In genomic region chr7:114663502-114663901, GRCh38 we compare ENCODE assay signal across 8 cellular contexts.
DNase-seq lines count a peak whose midpoint lies in the region; ATAC-seq, FAIRE-seq and TF ChIP-seq lines count a peak whose summit lies in the region.

No MANE protein-coding gene starts in this region.

- H3K9me3 ChIP-seq in CD8-positive, alpha-beta memory T cell (ENCODE audit: low read length), result no peaks in the 10 kb centered on the region

- DNase-seq in DMS153 (lab: John Stamatoyannopoulos, UW), result peak; percentile 64
- peak; percentile 38 for DNase-seq in RPMI8226
- DNase-seq in activated CD4-positive, CD25-positive, alpha-beta regulatory T cell (lab: John Stamatoyannopoulos, UW), result no peak
- no peak for DNase-seq in hepatic stellate cell (ENCODE audit: low spot score)
- DNase-seq in CD8-positive, alpha-beta memory T cell, result no peak

- no peak overlapping the region for H3K27ac ChIP-seq in KMS-11
- H3K27ac ChIP-seq in CD8-positive, alpha-beta memory T cell (ENCODE audit: low read depth, low read length), result no peak overlapping the region

- no peaks in the 10 kb centered on the region for H3K36me3 ChIP-seq in KMS-11 (ENCODE audit: insufficient read depth)
- no peaks in the 10 kb centered on the region for H3K36me3 ChIP-seq in CD8-positive, alpha-beta memory T cell (ENCODE audit: insufficient read depth, low read length)

- no peaks in the 10 kb centered on the region for H3K4me1 ChIP-seq in KMS-11 (ENCODE audit: low read depth, poor library complexity, severe bottlenecking)
- no peaks in the 10 kb centered on the region for H3K4me1 ChIP-seq in CD8-positive, alpha-beta memory T cell (ENCODE audit: insufficient read depth, low read length)

- H3K27me3 Mint-ChIP-seq in CD8-positive, alpha-beta memory T cell, result no peaks in the 10 kb centered on the region

- H3K27me3 ChIP-seq in KMS-11 (ENCODE audit: insufficient read depth, low read depth), result no peaks in the 10 kb centered on the region
- H3K27me3 ChIP-seq in CD8-positive, alpha-beta memory T cell (ENCODE audit: insufficient read depth, low read length, poor library complexity, severe bottlenecking), result no peaks in the 10 kb centered on the region

- ATAC-seq in GM18873 (IDR thresholded peaks at IDR 0.05; ENCODE audit: low FRiP score, unreplicated experiment), result no peak

- POLR2A ChIA-PET in CD8-positive, alpha-beta memory T cell (lab: Charles Lee), result no interaction called here

- no peak overlapping the region for H3K4me3 ChIP-seq in KMS-11 (IDR thresholded peaks at IDR 0.05; ENCODE audit: insufficient read depth, low read depth, low read length)
- no peak overlapping the region for H3K4me3 ChIP-seq in CD8-positive, alpha-beta memory T cell (ENCODE audit: low read length)

- H2AFZ ChIP-seq in KMS-11 (ENCODE audit: low read depth), result no peak overlapping the region

- no peaks in the 10 kb centered on the region for H3K4me1 Mint-ChIP-seq in CD8-positive, alpha-beta memory T cell

- no peaks in the 10 kb centered on the region for H4K20me1 ChIP-seq in KMS-11 (ENCODE audit: insufficient read depth)

- no peaks in the 10 kb centered on the region for H3K79me2 ChIP-seq in KMS-11 (ENCODE audit: insufficient read depth, low read depth)

- H3K9me3 Mint-ChIP-seq in CD8-positive, alpha-beta memory T cell, result no peaks in the 10 kb centered on the region

- H3K4me3 Mint-ChIP-seq in CD8-positive, alpha-beta memory T cell, result no peak overlapping the region

- CTCF ChIA-PET in CD8-positive, alpha-beta memory T cell (lab: Charles Lee), result no interaction called here

- no peak overlapping the region for H3K4me2 ChIP-seq in KMS-11

- FAIRE-seq in islet of Langerhans (lab: Jason Lieb, UNC), result peak; percentile 95

- TF ChIP-seq CTCF in KMS-11 (conservative IDR thresholded peaks at IDR 0.05; ENCODE audit: low read depth, low read length), result peak; percentile 50

- no peak overlapping the region for H3K27ac Mint-ChIP-seq in CD8-positive, alpha-beta memory T cell

- no peaks in the 10 kb centered on the region for H3K36me3 Mint-ChIP-seq in CD8-positive, alpha-beta memory T cell

- no peak overlapping the region for H3K9ac ChIP-seq in KMS-11

Comparison
In these comparisons a context has a peak if more than half of its experiments do, and no peak if none do; other contexts are left out.
1. DNase-seq: peak in DMS153 (single experiment) and RPMI8226 (single experiment); none in activated CD4-positive, CD25-positive, alpha-beta regulatory T cell (0 of 4), hepatic stellate cell (single experiment) and CD8-positive, alpha-beta memory T cell (0 of 5).